1 cellular context compared by ENCODE assay signal in the genomic region with DNA sequence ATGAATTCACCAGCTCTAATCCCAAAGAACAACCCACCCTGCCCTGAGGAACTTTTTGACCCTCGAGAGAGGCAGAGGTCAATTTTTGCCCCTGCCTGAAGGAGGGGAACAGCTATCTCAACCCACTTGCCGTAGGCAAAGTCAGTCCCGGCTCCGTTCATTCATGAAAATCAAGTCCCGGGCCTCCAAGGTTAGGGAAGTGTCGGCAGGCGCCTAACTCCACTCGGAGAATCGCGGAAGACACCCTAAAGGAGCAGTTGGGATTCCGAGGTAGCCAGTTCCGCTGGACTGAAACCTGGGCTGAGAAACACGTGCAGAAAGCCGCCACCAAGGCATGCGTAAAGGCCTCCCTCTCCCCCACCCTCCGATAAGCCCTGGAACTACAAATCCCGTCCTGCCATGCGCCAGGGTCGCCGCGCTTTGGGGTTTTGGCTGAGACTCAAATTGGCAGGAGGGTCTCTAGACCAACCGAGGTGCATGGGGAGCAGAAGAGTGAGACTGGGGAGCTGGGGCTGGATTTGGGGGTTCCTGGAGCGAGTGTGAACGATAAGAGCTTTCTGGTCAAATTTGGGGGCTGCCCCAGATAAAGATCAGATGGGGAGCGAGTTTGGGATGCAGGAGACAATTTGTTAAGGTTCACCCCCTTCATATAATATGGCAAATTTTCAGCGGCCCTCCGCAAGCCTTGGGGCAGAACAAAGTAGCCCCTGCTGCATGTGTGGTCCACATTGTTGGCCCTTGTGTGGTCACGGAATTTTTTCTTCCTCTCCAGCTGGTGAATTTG.
TF ChIP-seq lines count a peak whose summit lies in the region.

A gene (minus strand): TSS at position 290 of the 784 bp plus-strand sequence. CDS start 2,955 bp downstream, outside the sequence.

TF ChIP-seq in HepG2, 621 proteins besides CTCF, POLR2A, EP300 and RAD21 (continued from another document and continues in another):
- TF ChIP-seq, protein P1, sequence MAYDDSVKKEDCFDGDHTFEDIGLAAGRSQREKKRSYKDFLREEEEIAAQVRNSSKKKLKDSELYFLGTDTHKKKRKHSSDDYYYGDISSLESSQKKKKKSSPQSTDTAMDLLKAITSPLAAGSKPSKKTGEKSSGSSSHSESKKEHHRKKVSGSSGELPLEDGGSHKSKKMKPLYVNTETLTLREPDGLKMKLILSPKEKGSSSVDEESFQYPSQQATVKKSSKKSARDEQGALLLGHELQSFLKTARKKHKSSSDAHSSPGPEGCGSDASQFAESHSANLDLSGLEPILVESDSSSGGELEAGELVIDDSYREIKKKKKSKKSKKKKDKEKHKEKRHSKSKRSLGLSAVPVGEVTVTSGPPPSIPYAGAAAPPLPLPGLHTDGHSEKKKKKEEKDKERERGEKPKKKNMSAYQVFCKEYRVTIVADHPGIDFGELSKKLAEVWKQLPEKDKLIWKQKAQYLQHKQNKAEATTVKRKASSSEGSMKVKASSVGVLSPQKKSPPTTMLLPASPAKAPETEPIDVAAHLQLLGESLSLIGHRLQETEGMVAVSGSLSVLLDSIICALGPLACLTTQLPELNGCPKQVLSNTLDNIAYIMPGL (CRISPR knock-in tag; IDR thresholded peaks at IDR 0.05; ENCODE audit: borderline replicate concordance in 1 of 2, low read depth in 1 of 2): peak; percentile 35 to 61; a peak in 2 of 4 replicates
- TF ChIP-seq, protein P2, sequence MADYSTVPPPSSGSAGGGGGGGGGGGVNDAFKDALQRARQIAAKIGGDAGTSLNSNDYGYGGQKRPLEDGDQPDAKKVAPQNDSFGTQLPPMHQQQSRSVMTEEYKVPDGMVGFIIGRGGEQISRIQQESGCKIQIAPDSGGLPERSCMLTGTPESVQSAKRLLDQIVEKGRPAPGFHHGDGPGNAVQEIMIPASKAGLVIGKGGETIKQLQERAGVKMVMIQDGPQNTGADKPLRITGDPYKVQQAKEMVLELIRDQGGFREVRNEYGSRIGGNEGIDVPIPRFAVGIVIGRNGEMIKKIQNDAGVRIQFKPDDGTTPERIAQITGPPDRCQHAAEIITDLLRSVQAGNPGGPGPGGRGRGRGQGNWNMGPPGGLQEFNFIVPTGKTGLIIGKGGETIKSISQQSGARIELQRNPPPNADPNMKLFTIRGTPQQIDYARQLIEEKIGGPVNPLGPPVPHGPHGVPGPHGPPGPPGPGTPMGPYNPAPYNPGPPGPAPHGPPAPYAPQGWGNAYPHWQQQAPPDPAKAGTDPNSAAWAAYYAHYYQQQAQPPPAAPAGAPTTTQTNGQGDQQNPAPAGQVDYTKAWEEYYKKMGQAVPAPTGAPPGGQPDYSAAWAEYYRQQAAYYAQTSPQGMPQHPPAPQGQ (CRISPR knock-in tag; IDR thresholded peaks at IDR 0.05; ENCODE audit: borderline replicate concordance): no peak
- TF ChIP-seq POGZ (CRISPR knock-in tag; IDR thresholded peaks at IDR 0.05) (0 out of 2 replicates have a peak, but pooled peaks have one; percentile 4), ZNF746 (CRISPR knock-in tag; IDR thresholded peaks at IDR 0.05) (no peak), ASH2L (IDR thresholded peaks at IDR 0.05; ENCODE audit: insufficient read length, low read depth, low read length) (peak; percentile 26), TEAD3 (CRISPR knock-in tag; optimal IDR thresholded peaks at IDR 0.05; ENCODE audit: borderline replicate concordance) (no peak), IRF2 (CRISPR knock-in tag; IDR thresholded peaks at IDR 0.05) (peak; percentile 61; the same call in 1 of the 2 replicates), THAP11 (CRISPR knock-in tag; IDR thresholded peaks at IDR 0.05) (peak; percentile 99), RFXANK (CRISPR knock-in tag; IDR thresholded peaks at IDR 0.05) (0 out of 2 replicates have a peak, but pooled peaks have one; percentile 53), ZNF296 (CRISPR knock-in tag; conservative IDR thresholded peaks at IDR 0.05) (no peak), HNRNPUL1 (IDR thresholded peaks at IDR 0.05; ENCODE audit: low read depth, low read length) (no peak), MAZ (IDR thresholded peaks at IDR 0.05; ENCODE audit: borderline replicate concordance, low read depth, low read length) (peak; percentile 68; the same call in 1 of the 2 replicates), MAZ (CRISPR knock-in tag; IDR thresholded peaks at IDR 0.05; ENCODE audit: low read depth) (peak; percentile 77), ZNF10 (CRISPR knock-in tag; IDR thresholded peaks at IDR 0.05; ENCODE audit: borderline replicate concordance, low read depth) (no peak), ZNF891 (CRISPR knock-in tag; IDR thresholded peaks at IDR 0.05) (0 out of 2 replicates have a peak, but pooled peaks have one; percentile 25), ARHGAP35 (CRISPR knock-in tag; IDR thresholded peaks at IDR 0.05; ENCODE audit: borderline replicate concordance) (peak; percentile 64; the same call in 1 of the 2 replicates), NR2F6 (IDR thresholded peaks at IDR 0.05) (no peak), NR2F6 (CRISPR knock-in tag; IDR thresholded peaks at IDR 0.05) (peak; percentile 35; the same call in 1 of the 2 replicates), KDM3A (CRISPR knock-in tag; IDR thresholded peaks at IDR 0.05; ENCODE audit: low read depth) (0 out of 2 replicates have a peak, but pooled peaks have one; percentile 18), ZNF607 (CRISPR knock-in tag; IDR thresholded peaks at IDR 0.05; ENCODE audit: borderline replicate concordance) (peak; percentile 35; the same call in 1 of the 2 replicates), ZSCAN21 (CRISPR knock-in tag; IDR thresholded peaks at IDR 0.05; ENCODE audit: borderline replicate concordance) (0 out of 2 replicates have a peak, but pooled peaks have one; percentile 25), GATAD1 (CRISPR knock-in tag; IDR thresholded peaks at IDR 0.05) (peak; percentile 85), ZBTB7B (CRISPR knock-in tag; IDR thresholded peaks at IDR 0.05) (peak; percentile 84), MXD4 (CRISPR knock-in tag; IDR thresholded peaks at IDR 0.05) (peak; percentile 97), SMAD3 (CRISPR knock-in tag; IDR thresholded peaks at IDR 0.05) (peak; percentile 80), HIVEP1 (CRISPR knock-in tag; IDR thresholded peaks at IDR 0.05) (0 out of 2 replicates have a peak, but pooled peaks have one; percentile 75), MIER2 (CRISPR knock-in tag; IDR thresholded peaks at IDR 0.05) (no peak), HCFC1 (IDR thresholded peaks at IDR 0.05; ENCODE audit: low read depth, low read length) (peak; percentile 81)
- TF ChIP-seq, protein P3, sequence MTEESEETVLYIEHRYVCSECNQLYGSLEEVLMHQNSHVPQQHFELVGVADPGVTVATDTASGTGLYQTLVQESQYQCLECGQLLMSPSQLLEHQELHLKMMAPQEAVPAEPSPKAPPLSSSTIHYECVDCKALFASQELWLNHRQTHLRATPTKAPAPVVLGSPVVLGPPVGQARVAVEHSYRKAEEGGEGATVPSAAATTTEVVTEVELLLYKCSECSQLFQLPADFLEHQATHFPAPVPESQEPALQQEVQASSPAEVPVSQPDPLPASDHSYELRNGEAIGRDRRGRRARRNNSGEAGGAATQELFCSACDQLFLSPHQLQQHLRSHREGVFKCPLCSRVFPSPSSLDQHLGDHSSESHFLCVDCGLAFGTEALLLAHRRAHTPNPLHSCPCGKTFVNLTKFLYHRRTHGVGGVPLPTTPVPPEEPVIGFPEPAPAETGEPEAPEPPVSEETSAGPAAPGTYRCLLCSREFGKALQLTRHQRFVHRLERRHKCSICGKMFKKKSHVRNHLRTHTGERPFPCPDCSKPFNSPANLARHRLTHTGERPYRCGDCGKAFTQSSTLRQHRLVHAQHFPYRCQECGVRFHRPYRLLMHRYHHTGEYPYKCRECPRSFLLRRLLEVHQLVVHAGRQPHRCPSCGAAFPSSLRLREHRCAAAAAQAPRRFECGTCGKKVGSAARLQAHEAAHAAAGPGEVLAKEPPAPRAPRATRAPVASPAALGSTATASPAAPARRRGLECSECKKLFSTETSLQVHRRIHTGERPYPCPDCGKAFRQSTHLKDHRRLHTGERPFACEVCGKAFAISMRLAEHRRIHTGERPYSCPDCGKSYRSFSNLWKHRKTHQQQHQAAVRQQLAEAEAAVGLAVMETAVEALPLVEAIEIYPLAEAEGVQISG (CRISPR knock-in tag; IDR thresholded peaks at IDR 0.05): peak; percentile 98
- TF ChIP-seq, protein P4, sequence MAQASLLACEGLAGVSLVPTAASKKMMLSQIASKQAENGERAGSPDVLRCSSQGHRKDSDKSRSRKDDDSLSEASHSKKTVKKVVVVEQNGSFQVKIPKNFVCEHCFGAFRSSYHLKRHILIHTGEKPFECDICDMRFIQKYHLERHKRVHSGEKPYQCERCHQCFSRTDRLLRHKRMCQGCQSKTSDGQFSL (CRISPR knock-in tag; IDR thresholded peaks at IDR 0.05): peak; percentile 54; the same call in 1 of the 2 replicates
- TF ChIP-seq, protein P5, sequence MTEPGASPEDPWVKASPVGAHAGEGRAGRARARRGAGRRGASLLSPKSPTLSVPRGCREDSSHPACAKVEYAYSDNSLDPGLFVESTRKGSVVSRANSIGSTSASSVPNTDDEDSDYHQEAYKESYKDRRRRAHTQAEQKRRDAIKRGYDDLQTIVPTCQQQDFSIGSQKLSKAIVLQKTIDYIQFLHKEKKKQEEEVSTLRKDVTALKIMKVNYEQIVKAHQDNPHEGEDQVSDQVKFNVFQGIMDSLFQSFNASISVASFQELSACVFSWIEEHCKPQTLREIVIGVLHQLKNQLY (CRISPR knock-in tag; IDR thresholded peaks at IDR 0.05): 0 out of 2 replicates have a peak, but pooled peaks have one; percentile 15
- TF ChIP-seq, protein P6, sequence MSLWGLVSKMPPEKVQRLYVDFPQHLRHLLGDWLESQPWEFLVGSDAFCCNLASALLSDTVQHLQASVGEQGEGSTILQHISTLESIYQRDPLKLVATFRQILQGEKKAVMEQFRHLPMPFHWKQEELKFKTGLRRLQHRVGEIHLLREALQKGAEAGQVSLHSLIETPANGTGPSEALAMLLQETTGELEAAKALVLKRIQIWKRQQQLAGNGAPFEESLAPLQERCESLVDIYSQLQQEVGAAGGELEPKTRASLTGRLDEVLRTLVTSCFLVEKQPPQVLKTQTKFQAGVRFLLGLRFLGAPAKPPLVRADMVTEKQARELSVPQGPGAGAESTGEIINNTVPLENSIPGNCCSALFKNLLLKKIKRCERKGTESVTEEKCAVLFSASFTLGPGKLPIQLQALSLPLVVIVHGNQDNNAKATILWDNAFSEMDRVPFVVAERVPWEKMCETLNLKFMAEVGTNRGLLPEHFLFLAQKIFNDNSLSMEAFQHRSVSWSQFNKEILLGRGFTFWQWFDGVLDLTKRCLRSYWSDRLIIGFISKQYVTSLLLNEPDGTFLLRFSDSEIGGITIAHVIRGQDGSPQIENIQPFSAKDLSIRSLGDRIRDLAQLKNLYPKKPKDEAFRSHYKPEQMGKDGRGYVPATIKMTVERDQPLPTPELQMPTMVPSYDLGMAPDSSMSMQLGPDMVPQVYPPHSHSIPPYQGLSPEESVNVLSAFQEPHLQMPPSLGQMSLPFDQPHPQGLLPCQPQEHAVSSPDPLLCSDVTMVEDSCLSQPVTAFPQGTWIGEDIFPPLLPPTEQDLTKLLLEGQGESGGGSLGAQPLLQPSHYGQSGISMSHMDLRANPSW (CRISPR knock-in tag; IDR thresholded peaks at IDR 0.05; ENCODE audit: borderline replicate concordance): peak; percentile 55; the same call in 1 of the 2 replicates
- TF ChIP-seq, protein P7, sequence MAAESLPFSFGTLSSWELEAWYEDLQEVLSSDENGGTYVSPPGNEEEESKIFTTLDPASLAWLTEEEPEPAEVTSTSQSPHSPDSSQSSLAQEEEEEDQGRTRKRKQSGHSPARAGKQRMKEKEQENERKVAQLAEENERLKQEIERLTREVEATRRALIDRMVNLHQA (CRISPR knock-in tag; IDR thresholded peaks at IDR 0.05): no peak
- TF ChIP-seq, protein P8, sequence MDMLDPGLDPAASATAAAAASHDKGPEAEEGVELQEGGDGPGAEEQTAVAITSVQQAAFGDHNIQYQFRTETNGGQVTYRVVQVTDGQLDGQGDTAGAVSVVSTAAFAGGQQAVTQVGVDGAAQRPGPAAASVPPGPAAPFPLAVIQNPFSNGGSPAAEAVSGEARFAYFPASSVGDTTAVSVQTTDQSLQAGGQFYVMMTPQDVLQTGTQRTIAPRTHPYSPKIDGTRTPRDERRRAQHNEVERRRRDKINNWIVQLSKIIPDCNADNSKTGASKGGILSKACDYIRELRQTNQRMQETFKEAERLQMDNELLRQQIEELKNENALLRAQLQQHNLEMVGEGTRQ (IDR thresholded peaks at IDR 0.05; ENCODE audit: low read depth, low read length): 0 out of 2 replicates have a peak, but pooled peaks have one; percentile 19
- TF ChIP-seq, protein P8 (CRISPR knock-in tag; IDR thresholded peaks at IDR 0.05; ENCODE audit: borderline replicate concordance): peak; percentile 45; the same call in 1 of the 2 replicates
- TF ChIP-seq, protein P9, sequence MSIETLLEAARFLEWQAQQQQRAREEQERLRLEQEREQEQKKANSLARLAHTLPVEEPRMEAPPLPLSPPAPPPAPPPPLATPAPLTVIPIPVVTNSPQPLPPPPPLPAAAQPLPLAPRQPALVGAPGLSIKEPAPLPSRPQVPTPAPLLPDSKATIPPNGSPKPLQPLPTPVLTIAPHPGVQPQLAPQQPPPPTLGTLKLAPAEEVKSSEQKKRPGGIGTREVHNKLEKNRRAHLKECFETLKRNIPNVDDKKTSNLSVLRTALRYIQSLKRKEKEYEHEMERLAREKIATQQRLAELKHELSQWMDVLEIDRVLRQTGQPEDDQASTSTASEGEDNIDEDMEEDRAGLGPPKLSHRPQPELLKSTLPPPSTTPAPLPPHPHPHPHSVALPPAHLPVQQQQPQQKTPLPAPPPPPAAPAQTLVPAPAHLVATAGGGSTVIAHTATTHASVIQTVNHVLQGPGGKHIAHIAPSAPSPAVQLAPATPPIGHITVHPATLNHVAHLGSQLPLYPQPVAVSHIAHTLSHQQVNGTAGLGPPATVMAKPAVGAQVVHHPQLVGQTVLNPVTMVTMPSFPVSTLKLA (IDR thresholded peaks at IDR 0.05): peak; percentile 63
- TF ChIP-seq, protein P10, sequence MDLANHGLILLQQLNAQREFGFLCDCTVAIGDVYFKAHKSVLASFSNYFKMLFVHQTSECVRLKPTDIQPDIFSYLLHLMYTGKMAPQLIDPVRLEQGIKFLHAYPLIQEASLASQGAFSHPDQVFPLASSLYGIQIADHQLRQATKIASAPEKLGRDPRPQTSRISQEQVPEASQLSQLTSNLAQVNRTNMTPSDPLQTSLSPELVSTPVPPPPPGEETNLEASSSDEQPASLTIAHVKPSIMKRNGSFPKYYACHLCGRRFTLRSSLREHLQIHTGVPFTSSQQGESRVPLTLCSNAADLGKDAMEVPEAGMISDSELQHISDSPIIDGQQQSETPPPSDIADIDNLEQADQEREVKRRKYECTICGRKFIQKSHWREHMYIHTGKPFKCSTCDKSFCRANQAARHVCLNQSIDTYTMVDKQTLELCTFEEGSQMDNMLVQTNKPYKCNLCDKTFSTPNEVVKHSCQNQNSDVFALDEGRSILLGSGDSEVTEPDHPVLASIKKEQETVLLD (CRISPR knock-in tag; IDR thresholded peaks at IDR 0.05; ENCODE audit: low read depth): 0 out of 2 replicates have a peak, but pooled peaks have one; percentile 38
